Comparison of ENCODE assay signal across 2 cellular contexts in the genomic region with DNA sequence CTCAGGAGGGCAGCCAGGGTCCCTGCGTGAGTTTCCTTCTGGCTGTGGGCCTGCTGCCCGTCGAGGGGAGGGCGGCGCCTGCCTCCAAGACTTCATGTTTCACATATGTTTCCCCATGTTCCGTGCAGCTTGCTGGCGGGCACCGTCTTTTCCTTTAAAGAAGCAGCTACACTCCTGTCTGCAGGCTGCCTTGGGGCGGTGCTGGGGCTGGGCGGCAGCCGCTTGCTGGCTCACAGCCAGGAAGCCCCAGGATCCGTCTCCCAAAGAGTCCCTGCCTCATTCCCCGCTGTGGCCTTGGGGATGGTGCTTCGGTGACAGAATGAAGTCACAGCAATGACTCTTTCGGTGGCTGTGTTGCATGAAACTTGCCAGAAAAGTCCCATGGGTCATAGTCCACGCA.
TF ChIP-seq lines count a peak whose summit lies in the region.

No MANE protein-coding gene starts in this region.

TF ChIP-seq in Ishikawa, 13 proteins besides CTCF, POLR2A, EP300 and RAD21:
- TF ChIP-seq NFIC (IDR thresholded peaks at IDR 0.05) (peak; percentile 50), ZBTB7A (IDR thresholded peaks at IDR 0.05; ENCODE audit: low read depth) (no peak)

TF ChIP-seq in K562, 482 proteins besides CTCF, POLR2A, EP300 and RAD21:
- TF ChIP-seq E4F1 (CRISPR knock-in tag; IDR thresholded peaks at IDR 0.05; ENCODE audit: borderline replicate concordance): no peak
- TF ChIP-seq RBFOX2 (IDR thresholded peaks at IDR 0.05; ENCODE audit: low read depth, low read length): 0 out of 2 replicates have a peak, but pooled peaks have one; percentile 8
- TF ChIP-seq, protein P1, sequence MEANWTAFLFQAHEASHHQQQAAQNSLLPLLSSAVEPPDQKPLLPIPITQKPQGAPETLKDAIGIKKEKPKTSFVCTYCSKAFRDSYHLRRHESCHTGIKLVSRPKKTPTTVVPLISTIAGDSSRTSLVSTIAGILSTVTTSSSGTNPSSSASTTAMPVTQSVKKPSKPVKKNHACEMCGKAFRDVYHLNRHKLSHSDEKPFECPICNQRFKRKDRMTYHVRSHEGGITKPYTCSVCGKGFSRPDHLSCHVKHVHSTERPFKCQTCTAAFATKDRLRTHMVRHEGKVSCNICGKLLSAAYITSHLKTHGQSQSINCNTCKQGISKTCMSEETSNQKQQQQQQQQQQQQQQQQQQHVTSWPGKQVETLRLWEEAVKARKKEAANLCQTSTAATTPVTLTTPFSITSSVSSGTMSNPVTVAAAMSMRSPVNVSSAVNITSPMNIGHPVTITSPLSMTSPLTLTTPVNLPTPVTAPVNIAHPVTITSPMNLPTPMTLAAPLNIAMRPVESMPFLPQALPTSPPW (CRISPR knock-in tag; IDR thresholded peaks at IDR 0.05): no peak
- TF ChIP-seq NFIC (IDR thresholded peaks at IDR 0.05): peak; percentile 78
- TF ChIP-seq SIN3A (IDR thresholded peaks at IDR 0.05; ENCODE audit: borderline replicate concordance in 2 of 2, control insufficient read depth in 1 of 2, low read depth in 2 of 2, low read length in 2 of 2): no peak
- TF ChIP-seq, protein P2, sequence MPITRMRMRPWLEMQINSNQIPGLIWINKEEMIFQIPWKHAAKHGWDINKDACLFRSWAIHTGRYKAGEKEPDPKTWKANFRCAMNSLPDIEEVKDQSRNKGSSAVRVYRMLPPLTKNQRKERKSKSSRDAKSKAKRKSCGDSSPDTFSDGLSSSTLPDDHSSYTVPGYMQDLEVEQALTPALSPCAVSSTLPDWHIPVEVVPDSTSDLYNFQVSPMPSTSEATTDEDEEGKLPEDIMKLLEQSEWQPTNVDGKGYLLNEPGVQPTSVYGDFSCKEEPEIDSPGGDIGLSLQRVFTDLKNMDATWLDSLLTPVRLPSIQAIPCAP (CRISPR knock-in tag; IDR thresholded peaks at IDR 0.05; ENCODE audit: borderline replicate concordance): no peak
- no peak for TF ChIP-seq HNRNPL (IDR thresholded peaks at IDR 0.05; ENCODE audit: low read depth, low read length)
- no peak for TF ChIP-seq NELFE (IDR thresholded peaks at IDR 0.05; ENCODE audit: insufficient read depth, insufficient read length)
